8 cellular contexts compared by ENCODE assay signal in the genomic region with DNA sequence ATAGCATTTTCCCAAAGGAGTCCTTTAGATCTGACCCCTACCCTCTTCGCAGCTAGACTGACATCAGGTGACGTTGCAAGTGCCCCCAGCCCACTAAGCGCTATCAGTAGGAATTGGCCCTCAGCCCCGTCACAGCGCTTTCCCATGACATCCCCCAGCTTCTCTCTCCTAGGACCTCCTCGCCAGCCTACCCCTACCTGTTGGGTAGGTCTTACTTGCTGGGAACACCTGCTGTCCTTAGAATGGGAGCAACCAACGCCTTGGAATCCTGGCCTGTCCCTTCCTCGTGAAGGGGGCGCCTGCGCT. TPM values are rescaled to one million over a fixed set of nuclear protein-coding genes. Genes with fewer than 3 reads are reported as not detected.
DNase-seq lines count a peak whose midpoint lies in the region; ATAC-seq and TF ChIP-seq lines count a peak whose summit lies in the region.

No MANE protein-coding gene starts in this region.

- H3K27me3 Mint-ChIP-seq in glutamatergic neuron (ENCODE audit: unreplicated experiment), result peaks cover 12% of the 10 kb centered on the region
- H3K27me3 Mint-ChIP-seq in activated CD8-positive, alpha-beta T cell treated with anti-CD3 and anti-CD28 coated beads, Interleukin-2, amount 10 ng/mL, durations not matched to agents 7 days and 5 days (ENCODE audit: low read depth), result peaks cover 66% of the 10 kb centered on the region

- H3K27ac ChIP-seq in OCI-LY3 (ENCODE audit: low read length) (no peak overlapping the region), trophoblast cell (ENCODE audit: low read depth, low read length) (no peak overlapping the region)

- H2BK5ac ChIP-seq in trophoblast cell (ENCODE audit: low read depth, low read length, poor library complexity), result no peak overlapping the region

- H3K14ac ChIP-seq in trophoblast cell (ENCODE audit: low read length), result no peak overlapping the region

- H4K91ac ChIP-seq in trophoblast cell (ENCODE audit: low read depth, low read length), result no peak overlapping the region

- H3K9ac ChIP-seq in ES-I3 (ENCODE audit: low read depth, low read length) (peak overlapping the region; percentile 66), OCI-LY3 (ENCODE audit: low read length) (0 out of 2 replicates have a peak overlapping the region, but pooled peaks have one; percentile 28), trophoblast cell (ENCODE audit: low read length) (no peak overlapping the region)

- no peaks in the 10 kb centered on the region for H3K79me1 ChIP-seq in trophoblast cell (ENCODE audit: low read length)

- H4K12ac ChIP-seq in trophoblast cell (ENCODE audit: low read depth, low read length), result no peak overlapping the region

- DNase-seq in glutamatergic neuron (no peak), trophoblast cell (no peak), AG08396 (ENCODE audit: low spot score) (no peak), C1 segment of cervical spinal cord (lab: John Stamatoyannopoulos, UW) (no peak)
- no peak for DNase-seq in activated CD8-positive, alpha-beta T cell treated with anti-CD3 and anti-CD28 coated beads, Interleukin-2, amount 10 ng/mL, durations not matched to agents 7 days and 5 days

- peak overlapping the region; percentile 89; the same call in 1 of the 2 replicates for H2AFZ ChIP-seq in OCI-LY3 (ENCODE audit: low read depth, low read length)
- H2AFZ ChIP-seq in trophoblast cell (ENCODE audit: insufficient read depth, low read length, poor library complexity), result no peak overlapping the region

- ATAC-seq in esophagus mucosa, result no peak
- no peak for ATAC-seq in activated CD8-positive, alpha-beta T cell treated with anti-CD3 and anti-CD28 coated beads, Interleukin-2, amount 10 ng/mL, durations not matched to agents 7 days and 5 days

- H4K8ac ChIP-seq in trophoblast cell (ENCODE audit: low read depth, low read length), result peak overlapping the region; percentile 7

- H3K4me2 ChIP-seq in OCI-LY3 (ENCODE audit: low read length) (peak overlapping the region; percentile 96), trophoblast cell (ENCODE audit: low read length) (peak overlapping the region; percentile 94)

- H3K9me3 Mint-ChIP-seq in glutamatergic neuron (ENCODE audit: unreplicated experiment), result no peaks in the 10 kb centered on the region
- H3K9me3 Mint-ChIP-seq in activated CD8-positive, alpha-beta T cell treated with anti-CD3 and anti-CD28 coated beads, Interleukin-2, amount 10 ng/mL, durations not matched to agents 7 days and 5 days (ENCODE audit: insufficient read depth), result no peaks in the 10 kb centered on the region

- H3K9me3 ChIP-seq in ES-I3 (ENCODE audit: control insufficient read depth, insufficient read depth, low read length) (no peaks in the 10 kb centered on the region), OCI-LY3 (ENCODE audit: insufficient read depth, low read length) (no peaks in the 10 kb centered on the region), trophoblast cell (ENCODE audit: insufficient read depth, low read depth, low read length) (no peaks in the 10 kb centered on the region)

- H3K36me3 ChIP-seq in ES-I3 (ENCODE audit: insufficient read depth, low read length), result no peaks in the 10 kb centered on the region
- H3K36me3 ChIP-seq in OCI-LY3 (replicated peaks; ENCODE audit: low read depth, low read length), result no peaks in the 10 kb centered on the region
- H3K36me3 ChIP-seq in trophoblast cell (ENCODE audit: control insufficient read depth in 1 of 2, insufficient read depth in 2 of 2, low read length in 2 of 2), result no peaks in the 10 kb centered on the region

- no peak overlapping the region for H2BK120ac ChIP-seq in trophoblast cell (ENCODE audit: insufficient read depth, low read length, poor library complexity)

- H3K4me3 Mint-ChIP-seq in glutamatergic neuron (ENCODE audit: unreplicated experiment), result peak overlapping the region; percentile 81
- H3K4me3 Mint-ChIP-seq in activated CD8-positive, alpha-beta T cell treated with anti-CD3 and anti-CD28 coated beads, Interleukin-2, amount 10 ng/mL, durations not matched to agents 7 days and 5 days, result no peak overlapping the region

- H3K4me3 ChIP-seq in OCI-LY3 (ENCODE audit: low read length), result peak overlapping the region; percentile 94
- H3K4me3 ChIP-seq in trophoblast cell (ENCODE audit: low read depth, low read length), result peak overlapping the region; percentile 84

- CTCF ChIA-PET in activated CD8-positive, alpha-beta T cell treated with anti-CD3 and anti-CD28 coated beads, Interleukin-2, amount 10 ng/mL, durations not matched to agents 7 days and 5 days (lab: Charles Lee), result interaction anchor here (1.0 to 2.0 kb wide), 3 partner anchors 13 to 75 kb away, joined by 3 to 7 read pairs (median 3); a partner anchor contains a TSS

- no peak overlapping the region for H3K27ac Mint-ChIP-seq in glutamatergic neuron (ENCODE audit: unreplicated experiment)
- H3K27ac Mint-ChIP-seq in activated CD8-positive, alpha-beta T cell treated with anti-CD3 and anti-CD28 coated beads, Interleukin-2, amount 10 ng/mL, durations not matched to agents 7 days and 5 days, result no peak overlapping the region

- H4K20me1 ChIP-seq in OCI-LY3 (ENCODE audit: insufficient read depth, low read length), result peaks cover 5% of the 10 kb centered on the region; the same call in 1 of the 2 replicates

- no peaks in the 10 kb centered on the region for H3K36me3 Mint-ChIP-seq in glutamatergic neuron (ENCODE audit: unreplicated experiment)
- no peaks in the 10 kb centered on the region for H3K36me3 Mint-ChIP-seq in activated CD8-positive, alpha-beta T cell treated with anti-CD3 and anti-CD28 coated beads, Interleukin-2, amount 10 ng/mL, durations not matched to agents 7 days and 5 days (ENCODE audit: low read depth)

- WGBS in trophoblast cell (ENCODE audit: extremely low coverage, insufficient coverage, insufficient read length), result no CpG with 5 or more reads among the region's 10 CpGs

- no peak overlapping the region for H2BK12ac ChIP-seq in trophoblast cell (ENCODE audit: low read length)

- no peak overlapping the region for H3K18ac ChIP-seq in trophoblast cell (ENCODE audit: low read length)

- H3K4me1 ChIP-seq in ES-I3 (ENCODE audit: insufficient read depth, low read length) (no peaks in the 10 kb centered on the region), OCI-LY3 (ENCODE audit: low read length) (peaks cover 39% of the 10 kb centered on the region), trophoblast cell (ENCODE audit: control insufficient read depth in 1 of 2, insufficient read depth in 2 of 2, low read length in 2 of 2) (peaks cover 6 to 12% of the 10 kb centered on the region in 2 experiments)

- POLR2A ChIA-PET in activated CD8-positive, alpha-beta T cell treated with anti-CD3 and anti-CD28 coated beads, Interleukin-2, amount 10 ng/mL, durations not matched to agents 7 days and 5 days (lab: Charles Lee), result no interaction called here

- no peaks in the 10 kb centered on the region for H3K79me2 ChIP-seq in OCI-LY3 (ENCODE audit: low read length)
- H3K79me2 ChIP-seq in trophoblast cell (ENCODE audit: control insufficient read depth, insufficient read depth, low read length, poor library complexity), result no peaks in the 10 kb centered on the region

- no peak overlapping the region for H3K4ac ChIP-seq in trophoblast cell (ENCODE audit: low read depth, low read length)

- H3K27me3 ChIP-seq in OCI-LY3 (ENCODE audit: low read depth, low read length), result peaks cover 73% of the 10 kb centered on the region
- H3K27me3 ChIP-seq in trophoblast cell (ENCODE audit: insufficient read depth, low read length), result peaks cover 9% of the 10 kb centered on the region

- H3K4me1 Mint-ChIP-seq in glutamatergic neuron (ENCODE audit: low read depth, unreplicated experiment), result peaks cover 4% of the 10 kb centered on the region
- peaks cover 13% of the 10 kb centered on the region for H3K4me1 Mint-ChIP-seq in activated CD8-positive, alpha-beta T cell treated with anti-CD3 and anti-CD28 coated beads, Interleukin-2, amount 10 ng/mL, durations not matched to agents 7 days and 5 days (ENCODE audit: low read depth)

- no peak overlapping the region for H2AK5ac ChIP-seq in trophoblast cell (ENCODE audit: low read length)

- H3K23ac ChIP-seq in trophoblast cell (ENCODE audit: low read length), result no peak overlapping the region

- TF ChIP-seq CTCF in OCI-LY3 (IDR thresholded peaks at IDR 0.05; ENCODE audit: low read depth, low read length), result no peak
- TF ChIP-seq CTCF in glutamatergic neuron (IDR thresholded peaks at IDR 0.05; ENCODE audit: partially characterized antibody, unreplicated experiment), result no peak

RNA-seq across cellular contexts. Expression of gene PIP5K1B, which starts 0.6 kb away (rescaled TPM):
- total RNA-seq in glutamatergic neuron (ENCODE audit: unreplicated experiment), result 0.27 TPM
- polyA plus RNA-seq in trophoblast cell (2013), result 2.8 and 3.1 TPM in 2 replicates
- 1.3 TPM for total RNA-seq in esophagus mucosa
- total RNA-seq in activated CD8-positive, alpha-beta T cell treated with anti-CD3 and anti-CD28 coated beads, Interleukin-2, amount 10 ng/mL, durations not matched to agents 7 days and 5 days, result under 1 TPM; 0.13 to 0.16 TPM
